Comparison of ENCODE assay signal across 20 cellular contexts in genomic region chr22:49522582-49523373, GRCh38.
DNase-seq lines count a peak whose midpoint lies in the region; ATAC-seq, FAIRE-seq and TF ChIP-seq lines count a peak whose summit lies in the region.
"Had no signal": no experiment of that assay in that cellular context is flagged by ENCODE, and none has a peak within 500 bp of the region (broad histone marks: within the 10 kb centered on the region; RNA-seq: fewer than 3 reads in every experiment).

No MANE protein-coding gene starts in this region.

- TF ChIP-seq CTCF in Calu3 (IDR thresholded peaks at IDR 0.05; ENCODE audit: unreplicated experiment), result no peak
- no peak for TF ChIP-seq CTCF in NB4 (IDR thresholded peaks at IDR 0.05; ENCODE audit: low read depth, low read length)
- no peak for TF ChIP-seq CTCF in H1 (IDR thresholded peaks at IDR 0.05; ENCODE audit: control extremely low read depth in 1 of 3, insufficient read depth in 1 of 3, low read depth in 1 of 3, low read length in 3 of 3)
- TF ChIP-seq CTCF in spleen (IDR thresholded peaks at IDR 0.05 in 8 of 11, conservative IDR thresholded peaks at IDR 0.05 in 3 of 11), result no peak

- no peak overlapping the region for H3K14ac ChIP-seq in H1 (ENCODE audit: insufficient read length)

- H3K27ac ChIP-seq in H1 (ENCODE audit: low read depth, low read length), result no peak overlapping the region
- peak overlapping the region in 3 of 8 donors; percentile 22 to 30 (median 26) for H3K27ac ChIP-seq in spleen
- no peak overlapping the region for H3K27ac ChIP-seq in CD4-positive, alpha-beta memory T cell (ENCODE audit: low read depth, low read length)
- H3K27ac ChIP-seq: KMS-11, SJSA1 had no signal

- H3K23ac ChIP-seq in H1 (ENCODE audit: insufficient read length), result no peak overlapping the region

- no peak overlapping the region for H3K9ac ChIP-seq in H1 (replicated peaks in 1 of 4; ENCODE audit: extremely low read depth in 1 of 4, low read depth in 3 of 4, low read length in 3 of 4)
- H3K9ac ChIP-seq: KMS-11 had no signal

- TF ChIP-seq EP300 in H1 (IDR thresholded peaks at IDR 0.05; ENCODE audit: borderline replicate concordance in 1 of 2, low read depth in 2 of 2, low read length in 2 of 2), result no peak

- H3K4ac ChIP-seq in H1 (replicated peaks; ENCODE audit: insufficient read length, low read depth, low read length), result no peak overlapping the region

- H3K27me3 Mint-ChIP-seq in Calu3 (ENCODE audit: unreplicated experiment), result no peaks in the 10 kb centered on the region
- no peaks in the 10 kb centered on the region for H3K27me3 Mint-ChIP-seq in CD4-positive, alpha-beta memory T cell

- H3K18ac ChIP-seq in H1 (ENCODE audit: extremely low read depth, low read length), result no peak overlapping the region; the same call in 1 of the 2 replicates

- peaks cover 0 to 2% of the 10 kb centered on the region in 2 experiments for H4K20me1 ChIP-seq in H1 (replicated peaks in 1 of 2; ENCODE audit: control insufficient read depth in 1 of 2, insufficient read depth in 2 of 2, low read length in 2 of 2)

- no peak for TF ChIP-seq RAD21 in H1 (IDR thresholded peaks at IDR 0.05 in 1 of 2, conservative IDR thresholded peaks at IDR 0.05 in 1 of 2; ENCODE audit: low read depth in 2 of 2, low read length in 2 of 2)

- H3K27me3 ChIP-seq in H1 (replicated peaks in 1 of 4; ENCODE audit: control insufficient read depth in 3 of 4, extremely low read depth in 1 of 4, insufficient read depth in 3 of 4, low read length in 3 of 4) (no peaks in the 10 kb centered on the region), spleen (replicated peaks in 1 of 7) (no peaks in the 10 kb centered on the region)
- no peaks in the 10 kb centered on the region for H3K27me3 ChIP-seq in CD4-positive, alpha-beta memory T cell (ENCODE audit: insufficient read depth, low read length)
- H3K27me3 ChIP-seq: BE2C, SJSA1 had no signal

- no peaks in the 10 kb centered on the region; a peak in 1 of 4 replicates for H3K79me2 ChIP-seq in H1 (ENCODE audit: control insufficient read depth in 1 of 2, insufficient read depth in 2 of 2, low read length in 2 of 2)

- intact Hi-C loops in Calu3 (cut with micrococcal nuclease; ENCODE audit: unreplicated experiment) (no loop called here), spleen (cut with DNase I; ENCODE audit: low total_unique reads) (no loop called here)
- intact Hi-C loops in CD4-positive, alpha-beta memory T cell (cut with micrococcal nuclease), result no loop called here

- no peak overlapping the region for H2BK20ac ChIP-seq in H1 (ENCODE audit: low read length)

- no peak overlapping the region for H4K5ac ChIP-seq in H1 (ENCODE audit: insufficient read length, low read depth, low read length)

- no peak for FAIRE-seq in H1 (lab: Jason Lieb, UNC)
- FAIRE-seq: HTR-8/SVneo had no signal

- H2AFZ ChIP-seq in H1 (ENCODE audit: low read length), result no peak overlapping the region

- H3K4me1 Mint-ChIP-seq in Calu3 (ENCODE audit: low read depth, unreplicated experiment), result peaks cover 12% of the 10 kb centered on the region
- H3K4me1 Mint-ChIP-seq in CD4-positive, alpha-beta memory T cell, result peaks cover 0 to 7% (median 2%) of the 10 kb centered on the region in 4 donors

- H3K23me2 ChIP-seq in H1 (ENCODE audit: low read depth, low read length), result 0 out of 2 replicates have a peak, but pooled peaks cover 2% of the 10 kb centered on the region

- no peaks in the 10 kb centered on the region for H3K36me3 Mint-ChIP-seq in Calu3 (ENCODE audit: insufficient read depth, unreplicated experiment)
- peaks cover 0 to 1% of the 10 kb centered on the region in 2 donors for H3K36me3 Mint-ChIP-seq in CD4-positive, alpha-beta memory T cell
- H3K36me3 Mint-ChIP-seq: CD8-positive, alpha-beta T cell had no signal

- WGBS in H1 (ENCODE audit: extremely low coverage in 1 of 2, insufficient coverage in 1 of 2, insufficient read length in 1 of 2, insufficient replicate concordance in 2 of 2, low coverage in 1 of 2, low lambda C conversion rate in 2 of 2, missing lambda C conversion rate in 1 of 2), 2 experiments, result 89% methylated on average over 10 of the region's 10 CpGs; no CpG with 5 or more reads in 1 of the 2 experiments
- WGBS in spleen, 5 donors, result 90 to 98% (median 92%) methylated on average over 3 to 10 of the region's 10 CpGs

- no peaks in the 10 kb centered on the region for H3K9me3 Mint-ChIP-seq in Calu3 (ENCODE audit: low read depth, unreplicated experiment)
- no peaks in the 10 kb centered on the region for H3K9me3 Mint-ChIP-seq in CD4-positive, alpha-beta memory T cell
- H3K9me3 Mint-ChIP-seq: CD8-positive, alpha-beta T cell had no signal

- no TSS peak for BruUV-seq in Calu3 (replicated peaks; lab: Mats Ljungman, UMichigan)

- no peak overlapping the region for H3K56ac ChIP-seq in H1 (replicated peaks; ENCODE audit: insufficient read length, low read depth, low read length)

- TF ChIP-seq POLR2A in NB4 (IDR thresholded peaks at IDR 0.05; ENCODE audit: extremely low read depth, insufficient read length), result no peak
- no peak for TF ChIP-seq POLR2A in H1 (IDR thresholded peaks at IDR 0.05; ENCODE audit: control extremely low read depth in 1 of 2, low read depth in 2 of 2, low read length in 2 of 2)
- no peak for TF ChIP-seq POLR2A in spleen (IDR thresholded peaks at IDR 0.05)

- CTCF ChIA-PET in Calu3 (lab: Charles Lee), result interaction anchor here (1.0 kb wide), 1 partner anchor 66 kb away, joined by 3 read pairs; no protein-coding TSS in a partner anchor
- CTCF ChIA-PET in H1 (lab: Charles Lee; ENCODE audit: partially characterized antibody), result interaction anchor here (1.3 to 3.1 kb wide), 4 partner anchors 12 to 218 kb away, joined by 3 to 15 read pairs (median 4); no protein-coding TSS in a partner anchor
- CTCF ChIA-PET in CD4-positive, alpha-beta memory T cell (lab: Charles Lee; ENCODE audit: partially characterized antibody), result no interaction called here

- no peak overlapping the region for H2BK12ac ChIP-seq in H1 (ENCODE audit: low read depth, low read length)

- 0 out of 2 replicates have a peak overlapping the region, but pooled peaks have one; percentile 81 for H2BK15ac ChIP-seq in H1 (ENCODE audit: low read length)

- no peak overlapping the region for H2AK5ac ChIP-seq in H1 (ENCODE audit: low read depth, low read length)

- no peak overlapping the region for H4K91ac ChIP-seq in H1 (replicated peaks; ENCODE audit: insufficient read length, low read length)

- no peak for ATAC-seq in GM19324 (IDR thresholded peaks at IDR 0.05; ENCODE audit: low FRiP score, unreplicated experiment)
- ATAC-seq: CD8-positive, alpha-beta T cell; Right ventricle myocardium inferior had no signal

- H2BK5ac ChIP-seq in H1 (ENCODE audit: low read depth, low read length), result 0 out of 2 replicates have a peak overlapping the region, but pooled peaks have one; percentile 44

- POLR2A ChIA-PET in H1 (lab: Charles Lee; ENCODE audit: partially characterized antibody), result interaction anchor here (1.1 to 1.3 kb wide), 2 partner anchors 9 to 14 kb away, joined by 3 to 5 read pairs; no protein-coding TSS in a partner anchor
- POLR2A ChIA-PET in CD4-positive, alpha-beta memory T cell (lab: Charles Lee; ENCODE audit: partially characterized antibody), result no interaction called here

- H3K36me3 ChIP-seq in H1 (ENCODE audit: control insufficient read depth in 2 of 4, insufficient read depth in 4 of 4, low read length in 3 of 4) (no peaks in the 10 kb centered on the region), spleen (no peaks in the 10 kb centered on the region)
- no peaks in the 10 kb centered on the region for H3K36me3 ChIP-seq in CD4-positive, alpha-beta memory T cell (ENCODE audit: insufficient read depth, low read length)
- H3K36me3 ChIP-seq: BE2C, SJSA1 had no signal

- no peak overlapping the region for H3K4me2 ChIP-seq in H1 (ENCODE audit: insufficient read depth in 1 of 2, low read depth in 2 of 2, low read length in 2 of 2)
- H3K4me2 ChIP-seq: KMS-11 had no signal

- H3K9me3 ChIP-seq in H1 (ENCODE audit: insufficient read depth in 2 of 2, low read depth in 1 of 2, low read length in 1 of 2) (0 out of 4 replicates have a peak, but pooled peaks cover 0 to 3% of the 10 kb centered on the region in 2 experiments), spleen (peaks cover 0 to 6% (median 0%) of the 10 kb centered on the region in 8 donors)
- H3K9me3 ChIP-seq in CD4-positive, alpha-beta memory T cell (ENCODE audit: control insufficient read depth in 1 of 2, low read length in 2 of 2), result no peaks in the 10 kb centered on the region
- H3K9me3 ChIP-seq: BE2C had no signal

- H3K4me3 ChIP-seq in NB4 (ENCODE audit: low read depth, low read length) (no peak overlapping the region), H1 (ENCODE audit: extremely low read depth in 1 of 4, insufficient read depth in 2 of 4, low read depth in 3 of 4, low read length in 4 of 4) (no peak overlapping the region), spleen (no peak overlapping the region)
- H3K4me3 ChIP-seq in CD4-positive, alpha-beta memory T cell (ENCODE audit: low read length in 2 of 2), result no peak overlapping the region
- H3K4me3 ChIP-seq: SJSA1 had no signal

- no peak overlapping the region; the same call in 1 of the 2 replicates for H4K8ac ChIP-seq in H1 (ENCODE audit: extremely low read depth, insufficient read depth, low read length)

- no peak overlapping the region for H2BK120ac ChIP-seq in H1 (replicated peaks; ENCODE audit: low read depth, low read length)

- H3K4me1 ChIP-seq in H1 (replicated peaks in 1 of 4; ENCODE audit: control insufficient read depth in 3 of 4, insufficient read depth in 4 of 4, low read length in 3 of 4) (peaks cover 0 to 6% (median 3%) of the 10 kb centered on the region in 4 experiments; a peak in 3 of 7 replicates), spleen (peaks cover 0 to 30% (median 17%) of the 10 kb centered on the region in 6 donors)
- H3K4me1 ChIP-seq in CD4-positive, alpha-beta memory T cell (ENCODE audit: insufficient read depth, low read length), result no peaks in the 10 kb centered on the region
- H3K4me1 ChIP-seq: BE2C, SJSA1 had no signal

- DNase-seq in Calu3 (peak; percentile 6), NB4 (ENCODE audit: low read depth) (peak; percentile 53), H1 (ENCODE audit: low read depth in 1 of 2, low spot score in 2 of 2) (no peak), spleen (peak; percentile 58), mesenteric fat pad (ENCODE audit: low spot score) (no peak)
- DNase-seq in CD4-positive, alpha-beta memory T cell, result no peak
- DNase-seq: BE2C; CD8-positive, alpha-beta T cell; GDM1; NCI-H1417; NCI-H1694 treated with DMSO at 0.1 percent for 48 hours; NCI-H2081 treated with DMSO at 0.1 percent for 48 hours; NCI-H2171 treated with DMSO at 0.1 percent for 48 hours; NCI-H524 treated with DMSO at 0.1 percent for 48 hours; NCI-H82 had no signal

- H3K4me3 Mint-ChIP-seq in Calu3 (ENCODE audit: low read depth, unreplicated experiment), result no peak overlapping the region
- H3K4me3 Mint-ChIP-seq in CD4-positive, alpha-beta memory T cell, result no peak overlapping the region
- H3K4me3 Mint-ChIP-seq: CD8-positive, alpha-beta T cell had no signal

- H3K79me1 ChIP-seq in H1 (ENCODE audit: low read depth, low read length), result no peaks in the 10 kb centered on the region; the same call in 1 of the 2 replicates

- H3K27ac Mint-ChIP-seq in Calu3 (ENCODE audit: unreplicated experiment), result no peak overlapping the region
- peak overlapping the region in 1 of 7 donors; percentile 29 for H3K27ac Mint-ChIP-seq in CD4-positive, alpha-beta memory T cell
- H3K27ac Mint-ChIP-seq: CD8-positive, alpha-beta T cell had no signal

TF ChIP-seq in H1, 55 proteins besides CTCF, POLR2A, EP300 and RAD21 (continues in another document):
- no peak for TF ChIP-seq KDM5A (IDR thresholded peaks at IDR 0.05; ENCODE audit: low read length)

Comparison
In these comparisons a context has a peak if more than half of its experiments do, and no peak if none do; other contexts are left out.
1. DNase-seq: peak in Calu3 (single experiment), NB4 (single experiment) and spleen (single experiment); none in H1 (0 of 2), mesenteric fat pad (single experiment) and CD4-positive, alpha-beta memory T cell (0 of 5).